ENCODE assay signal across 1 cellular context in genomic region chr6:97160280-97160679, GRCh38.
A peak's percentile ranks its signal among the peaks of the same experiment; 100 is the strongest.
TF ChIP-seq lines count a peak whose summit lies in the region.

No MANE protein-coding gene starts in this region.

TF ChIP-seq in GM12878, 131 proteins besides CTCF, POLR2A, EP300 and RAD21 (continued from another document):
- peak; percentile 95 for TF ChIP-seq CBX5 (IDR thresholded peaks at IDR 0.05; ENCODE audit: low read depth)
TF ChIP-seq in GM12878: peak in this region for 1.
